In the genomic region with DNA sequence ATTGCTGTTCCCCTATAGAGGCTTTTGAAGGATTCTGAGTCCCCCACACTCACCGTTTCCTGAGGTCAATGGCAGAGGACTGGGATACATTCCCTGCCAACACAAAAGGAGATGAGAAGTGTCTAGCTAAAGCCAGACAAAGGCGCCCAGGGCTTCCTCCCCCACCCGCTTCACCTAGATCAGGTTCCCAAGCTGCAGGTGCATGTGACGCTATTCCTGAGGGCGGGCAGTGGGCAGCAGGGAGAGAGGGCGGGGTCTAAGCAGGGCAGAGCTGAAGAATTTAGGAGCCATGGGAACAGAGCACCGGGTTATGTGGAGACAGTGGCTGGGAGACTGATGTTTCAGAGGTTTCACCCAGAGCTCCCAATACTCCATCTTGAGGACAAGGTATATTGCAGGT, we compare ENCODE assay signal across 11 cellular contexts. TPM values are rescaled to one million over a fixed set of nuclear protein-coding genes. Genes with fewer than 3 reads are reported as not detected.
DNase-seq lines count a peak whose midpoint lies in the region; ATAC-seq and TF ChIP-seq lines count a peak whose summit lies in the region.
"Had no signal": no experiment of that assay in that cellular context is flagged by ENCODE, and none has a peak within 500 bp of the region (broad histone marks: within the 10 kb centered on the region; RNA-seq: fewer than 3 reads in every experiment).

No MANE protein-coding gene starts in this region.

- CTCF ChIA-PET in HEK293 (lab: Yijun Ruan, JAX): interaction anchor here (1.1 to 2.7 kb wide), 7 partner anchors 17 to 82 kb away, joined by 3 to 24 read pairs (median 6); a partner anchor contains a TSS

- no peak for TF ChIP-seq EP300 in gastroesophageal sphincter (IDR thresholded peaks at IDR 0.05)

- peaks cover 23% of the 10 kb centered on the region for H3K79me2 ChIP-seq in smooth muscle cell (ENCODE audit: low read depth)

- WGBS in gastroesophageal sphincter (ENCODE audit: low coverage in 1 of 2), 2 donors: 13 to 43% methylated on average over 1 of the region's 7 CpGs
- WGBS in smooth muscle cell (ENCODE audit: low lambda C conversion rate): 66% methylated on average over 7 of the region's 7 CpGs

- H3K4me3 ChIP-seq in HEK293 (ENCODE audit: low read depth, low read length): no peak overlapping the region
- H3K4me3 ChIP-seq in gastroesophageal sphincter: no peak overlapping the region
- no peak overlapping the region for H3K4me3 ChIP-seq in smooth muscle cell

- H3K36me3 ChIP-seq in HEK293 (ENCODE audit: control insufficient read depth in 2 of 2, insufficient read depth in 1 of 2, low read length in 2 of 2) (no peaks in the 10 kb centered on the region), gastroesophageal sphincter (no peaks in the 10 kb centered on the region), smooth muscle cell (ENCODE audit: low read depth) (no peaks in the 10 kb centered on the region)

- H4K20me1 ChIP-seq in smooth muscle cell (ENCODE audit: low read depth): no peaks in the 10 kb centered on the region

- DNase-seq in NCI-H510A (lab: John Stamatoyannopoulos, UW) (peak; percentile 90), smooth muscle cell (lab: John Stamatoyannopoulos, UW; ENCODE audit: unreplicated experiment) (no peak), DMS 273 treated with DMSO at 0.1 percent for 48 hours (lab: John Stamatoyannopoulos, UW) (no peak)
- DNase-seq in activated CD4-positive, alpha-beta T cell treated with anti-CD3 and anti-CD28 coated beads for 48 hours: no peak
- DNase-seq in stimulated activated CD4-positive, alpha-beta T cell treated with anti-CD3 and anti-CD28 coated beads, Interleukin-12 subunit alpha, Interleukin-12 subunit beta, amount 100 ng/mL, for 4 hours: no peak
- DNase-seq: activated CD4-positive, alpha-beta memory T cell treated with anti-CD3 and anti-CD28 coated beads, Interleukin-2, amount 10 ng/mL, durations not matched to agents 7 days and 5 days; NCI-H226 had no signal

- H3K9me3 ChIP-seq in HEK293 (ENCODE audit: control insufficient read depth, insufficient read depth, low read depth, low read length) (no peaks in the 10 kb centered on the region), gastroesophageal sphincter (no peaks in the 10 kb centered on the region), smooth muscle cell (replicated peaks; ENCODE audit: low read depth) (no peaks in the 10 kb centered on the region)

- H3F3A ChIP-seq in smooth muscle cell (ENCODE audit: low read depth): peaks cover 26% of the 10 kb centered on the region

- H3K27ac ChIP-seq in HEK293 (ENCODE audit: extremely low read depth, low read depth, low read length) (peak overlapping the region; percentile 65; the same call in 1 of the 2 replicates), gastroesophageal sphincter (peak overlapping the region in 3 of 4 donors; percentile 93 to 99 (median 97)), smooth muscle cell (ENCODE audit: low read depth) (peak overlapping the region; percentile 96)

- H3K4me1 ChIP-seq in HEK293 (ENCODE audit: control insufficient read depth, insufficient read depth, low read length) (peaks cover 12% of the 10 kb centered on the region), gastroesophageal sphincter (peaks cover 10 to 65% (median 36%) of the 10 kb centered on the region in 3 donors), smooth muscle cell (ENCODE audit: low read depth) (peaks cover 35% of the 10 kb centered on the region)

- TF ChIP-seq CTCF in HEK293 (tag by site-specific recombination; IDR thresholded peaks at IDR 0.05) (no peak), gastroesophageal sphincter (IDR thresholded peaks at IDR 0.05) (no peak), smooth muscle cell (IDR thresholded peaks at IDR 0.05; ENCODE audit: borderline replicate concordance, insufficient read depth, poor library complexity, severe bottlenecking) (no peak)

- ATAC-seq in gastroesophageal sphincter (no peak), GM19328 (IDR thresholded peaks at IDR 0.05; ENCODE audit: unreplicated experiment) (no peak)

- TF ChIP-seq POLR2A in gastroesophageal sphincter (IDR thresholded peaks at IDR 0.05): no peak

- POLR2A ChIA-PET in HEK293 (lab: Yijun Ruan, JAX): interaction anchor here (0.7 to 2.3 kb wide), 7 partner anchors 22 to 50 kb away, joined by 3 to 9 read pairs (median 5); a partner anchor contains a TSS

- H3K27me3 ChIP-seq in gastroesophageal sphincter (no peaks in the 10 kb centered on the region), smooth muscle cell (ENCODE audit: low read depth) (no peaks in the 10 kb centered on the region)

- H3K4me2 ChIP-seq in smooth muscle cell: peak overlapping the region; percentile 90

- H2AFZ ChIP-seq in smooth muscle cell (ENCODE audit: low read depth): no peak overlapping the region

- H3K9ac ChIP-seq in smooth muscle cell (ENCODE audit: low read depth): peak overlapping the region; percentile 24

TF ChIP-seq in HEK293, 187 proteins besides CTCF, POLR2A, EP300 and RAD21:
- peak; percentile 75 for TF ChIP-seq ZFHX2 (tag by site-specific recombination; conservative IDR thresholded peaks at IDR 0.05)
- peak; percentile 74 for TF ChIP-seq EGR2 (tag by site-specific recombination; IDR thresholded peaks at IDR 0.05; ENCODE audit: low read depth)
- peak; percentile 41 for TF ChIP-seq KLF1 (tag by site-specific recombination; IDR thresholded peaks at IDR 0.05)
- no peak for TF ChIP-seq ZNF747 (tag by site-specific recombination; IDR thresholded peaks at IDR 0.05)

RNA-seq across cellular contexts. Expression of a gene that starts 6.0 kb away (rescaled TPM):
- 10 to 100 TPM; 69.7 to 94.0 (median 82.6) TPM for total RNA-seq in gastroesophageal sphincter
- total RNA-seq in smooth muscle cell: 30.2 and 58.0 TPM in 2 replicates
- polyA plus RNA-seq in smooth muscle cell: 21.0 and 24.2 TPM in 2 replicates

RNA-seq across cellular contexts. Expression of a gene that starts 36.4 kb away (rescaled TPM):
- total RNA-seq in gastroesophageal sphincter: 100 to 1,000 TPM; 103 to 157 (median 146) TPM
- 452 and 457 TPM in 2 replicates for total RNA-seq in smooth muscle cell
- polyA plus RNA-seq in smooth muscle cell: 408 and 447 TPM in 2 replicates

RNA-seq across cellular contexts. Expression of a gene that starts 42.9 kb away (rescaled TPM):
- total RNA-seq in gastroesophageal sphincter (under 1 TPM in 1 of 4 donors, not detected in 3; 0.27 TPM), smooth muscle cell (not detected in 2 replicates)
- 0.66 and 1.5 TPM in 2 replicates for polyA plus RNA-seq in smooth muscle cell
- total RNA-seq: activated CD4-positive, alpha-beta memory T cell treated with anti-CD3 and anti-CD28 coated beads, Interleukin-2, amount 10 ng/mL, durations not matched to agents 7 days and 5 days; cerebellum had no signal

RNA-seq across cellular contexts. Expression of a gene that starts 50.1 kb away (rescaled TPM):
- total RNA-seq in gastroesophageal sphincter (10 to 100 TPM; 20.4 to 57.4 (median 34.6) TPM), smooth muscle cell (35.6 and 41.7 TPM in 2 replicates)
- polyA plus RNA-seq in smooth muscle cell: 14.9 and 18.3 TPM in 2 replicates
